ENCODE assay signal across 3 cellular contexts in genomic region chr13:46735425-46735824, GRCh38.
TF ChIP-seq lines count a peak whose summit lies in the region.

No MANE protein-coding gene starts in this region.

TF ChIP-seq in SK-N-SH, 30 proteins besides CTCF, POLR2A, EP300 and RAD21 (continued from another document):
- peak; percentile 64; the same call in 1 of the 2 replicates for TF ChIP-seq GATA2 (CRISPR knock-in tag; IDR thresholded peaks at IDR 0.05)
- TF ChIP-seq TEAD4 (IDR thresholded peaks at IDR 0.05; ENCODE audit: borderline replicate concordance, insufficient read depth) = no peak

TF ChIP-seq in SK-N-SH treated with all-trans-retinoic acid at 6 μM for 48 hours, 23 proteins besides CTCF, POLR2A, EP300 and RAD21 (continued from another document):
- no peak for TF ChIP-seq ISL1 (CRISPR knock-in tag; IDR thresholded peaks at IDR 0.05)
- TF ChIP-seq SNAI2 (CRISPR knock-in tag; IDR thresholded peaks at IDR 0.05) = no peak
- no peak for TF ChIP-seq PATZ1 (CRISPR knock-in tag; IDR thresholded peaks at IDR 0.05; ENCODE audit: borderline replicate concordance)
- no peak for TF ChIP-seq RARB (CRISPR knock-in tag; IDR thresholded peaks at IDR 0.05)
- TF ChIP-seq GLIS3 (CRISPR knock-in tag; IDR thresholded peaks at IDR 0.05) = no peak
- no peak for TF ChIP-seq ZFP30 (CRISPR knock-in tag; IDR thresholded peaks at IDR 0.05)
- no peak for TF ChIP-seq ZC3H10 (CRISPR knock-in tag; IDR thresholded peaks at IDR 0.05)
- TF ChIP-seq ESRRG (CRISPR knock-in tag; IDR thresholded peaks at IDR 0.05) = no peak
- TF ChIP-seq CSRNP3 (CRISPR knock-in tag; IDR thresholded peaks at IDR 0.05) = no peak
- TF ChIP-seq ZFP3 (CRISPR knock-in tag; IDR thresholded peaks at IDR 0.05) = no peak
- no peak for TF ChIP-seq ZNF70 (CRISPR knock-in tag; IDR thresholded peaks at IDR 0.05)
- no peak for TF ChIP-seq TSHZ2 (CRISPR knock-in tag; IDR thresholded peaks at IDR 0.05)
- no peak for TF ChIP-seq CSDC2 (CRISPR knock-in tag; IDR thresholded peaks at IDR 0.05)
- no peak for TF ChIP-seq ZNF565 (CRISPR knock-in tag; conservative IDR thresholded peaks at IDR 0.05; ENCODE audit: low read depth)
- TF ChIP-seq CREB5 (CRISPR knock-in tag; IDR thresholded peaks at IDR 0.05; ENCODE audit: low read depth) = no peak
- no peak for TF ChIP-seq BACH2 (CRISPR knock-in tag; IDR thresholded peaks at IDR 0.05; ENCODE audit: borderline replicate concordance)
- TF ChIP-seq TCF4 (CRISPR knock-in tag; IDR thresholded peaks at IDR 0.05; ENCODE audit: borderline replicate concordance) = no peak
- TF ChIP-seq ARNTL (CRISPR knock-in tag; IDR thresholded peaks at IDR 0.05; ENCODE audit: borderline replicate concordance, low read depth) = no peak
- TF ChIP-seq OSR1 (CRISPR knock-in tag; IDR thresholded peaks at IDR 0.05) = no peak

TF ChIP-seq in endothelial cell of umbilical vein, 7 proteins besides CTCF, POLR2A, EP300 and RAD21:
- TF ChIP-seq EZH2 (IDR thresholded peaks at IDR 0.05; ENCODE audit: borderline replicate concordance, low read depth, low read length, severe bottlenecking) = no peak
- TF ChIP-seq FOS (IDR thresholded peaks at IDR 0.05; ENCODE audit: borderline replicate concordance, insufficient read depth, low read length) = no peak
- no peak for TF ChIP-seq POLR2AphosphoS5 (IDR thresholded peaks at IDR 0.05; ENCODE audit: insufficient read depth, low read depth, low read length)
- TF ChIP-seq JUN (IDR thresholded peaks at IDR 0.05; ENCODE audit: borderline replicate concordance, insufficient read depth, insufficient read length, low read depth) = no peak
- TF ChIP-seq GATA2 (IDR thresholded peaks at IDR 0.05; ENCODE audit: insufficient read depth, insufficient read length, low read depth, low read length) = no peak
- no peak for TF ChIP-seq MAX (IDR thresholded peaks at IDR 0.05; ENCODE audit: insufficient read depth, insufficient read length)
- TF ChIP-seq MYC (IDR thresholded peaks at IDR 0.05; ENCODE audit: low read depth, low read length) = no peak
